In the genomic region with DNA sequence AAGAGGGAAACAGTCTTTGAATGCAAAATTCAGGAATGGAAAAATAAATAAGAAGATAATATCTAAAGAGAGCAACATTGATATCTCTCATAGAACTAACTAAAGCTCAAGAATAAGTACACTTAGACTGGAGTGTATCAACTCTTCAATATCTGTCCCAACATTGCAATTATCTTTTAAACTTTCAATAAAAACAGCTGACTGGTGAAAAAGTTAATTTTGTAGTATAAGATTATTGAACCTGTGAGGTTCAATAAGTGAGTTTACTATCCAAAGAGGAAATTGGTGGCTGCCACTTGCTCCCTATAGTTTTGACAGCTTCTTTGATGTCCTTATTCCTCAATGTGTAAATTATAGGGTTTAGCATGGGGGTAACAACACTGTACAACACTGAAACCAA, we compare ENCODE assay signal across 9 cellular contexts. TPM values are rescaled to one million over a fixed set of nuclear protein-coding genes. Genes with fewer than 3 reads are reported as not detected.
"Had no signal": no experiment of that assay in that cellular context is flagged by ENCODE, and none has a peak within 500 bp of the region (broad histone marks: within the 10 kb centered on the region; RNA-seq: fewer than 3 reads in every experiment).

No MANE protein-coding gene starts in this region.

- H3K4me3 ChIP-seq: GM23338 had no signal

- FAIRE-seq: H54, HTR-8/SVneo had no signal

- H2AFZ ChIP-seq: GM23338 had no signal

- H3K4me2 ChIP-seq: GM23338 had no signal

- DNase-seq: H9, HCEC 1CT, KG1 had no signal

RNA-seq across cellular contexts. Expression of a gene that starts 13.7 kb away (rescaled TPM):
- total RNA-seq: GM23338, H1, H9, HT-29 had no signal
- polyA plus RNA-seq: GM23338, H1, IgD-negative memory B cell had no signal

RNA-seq across cellular contexts. Expression of a gene that starts 20.1 kb away (rescaled TPM):
- total RNA-seq: GM23338, H1, H9, HT-29 had no signal
- polyA plus RNA-seq: GM23338, H1, IgD-negative memory B cell had no signal

RNA-seq across cellular contexts. Expression of a gene that starts 40.5 kb away (rescaled TPM):
- total RNA-seq: GM23338, H1, H9, HT-29 had no signal
- polyA plus RNA-seq: GM23338, H1, IgD-negative memory B cell had no signal

RNA-seq across cellular contexts. Expression of a gene that starts 53.5 kb away (rescaled TPM):
- total RNA-seq: GM23338, H1, H9, HT-29 had no signal
- polyA plus RNA-seq: GM23338, H1, IgD-negative memory B cell had no signal

RNA-seq across cellular contexts. Expression of a gene that starts 59.7 kb away (rescaled TPM):
- total RNA-seq: GM23338, H1, H9, HT-29 had no signal
- polyA plus RNA-seq: GM23338, H1, IgD-negative memory B cell had no signal
